ENCODE assay signal across 29 cellular contexts in genomic region chr2:63163231-63163845, GRCh38.
A peak's percentile ranks its signal among the peaks of the same experiment; 100 is the strongest.
DNase-seq lines count a peak whose midpoint lies in the region; ATAC-seq lines count a peak whose summit lies in the region.
"Had no signal": no experiment of that assay in that cellular context is flagged by ENCODE, and none has a peak within 500 bp of the region (broad histone marks: within the 10 kb centered on the region; RNA-seq: fewer than 3 reads in every experiment).

No MANE protein-coding gene starts in this region.

- peak; percentile 1 for DNase-seq in NOMO-1 treated with DMSO at 0.1 percent for 48 hours (lab: John Stamatoyannopoulos, UW; ENCODE audit: unreplicated experiment)
- no peak for DNase-seq in NOMO-1 (lab: John Stamatoyannopoulos, UW; ENCODE audit: unreplicated experiment in 2 of 2)
- peak; percentile 55 for DNase-seq in NCI-H1694 (lab: John Stamatoyannopoulos, UW)
- DNase-seq in cerebellum (ENCODE audit: low spot score) = peak; percentile 17
- no peak for DNase-seq in retina
- DNase-seq: ACHN; activated B cell treated with CpG ODN at 0.5 μM for 24 hours; activated CD8-positive, alpha-beta memory T cell treated with anti-CD3 and anti-CD28 coated beads, Interleukin-2, amount 10 ng/mL, durations not matched to agents 7 days and 5 days; activated gamma-delta T cell treated with Interleukin-2 at 50 U/mL for 16 hours; activated T-cell treated with anti-CD3 and anti-CD28 coated beads, Interleukin-2, amount 50 U/mL, for 48 hours; CD4-positive, alpha-beta memory T cell; cortex of kidney; effector memory CD8-positive, alpha-beta T cell; islet precursor cell; left ventricle myocardium superior; mesendoderm; NCI-H1092 treated with DMSO at 0.1 percent for 48 hours; NCI-H2029 treated with DMSO at 0.1 percent for 48 hours; NCI-H345; NCI-H774; pancreas; PC-3; SK-N-SH; stimulated activated naive CD4-positive, alpha-beta T cell treated with Interleukin-2 at 50 U/mL for 16 hours; testis had no signal

- ATAC-seq in HG02759 (IDR thresholded peaks at IDR 0.05; ENCODE audit: unreplicated experiment) (no peak), HG02678 (IDR thresholded peaks at IDR 0.05; ENCODE audit: unreplicated experiment) (no peak), GM21723 (IDR thresholded peaks at IDR 0.05; ENCODE audit: unreplicated experiment) (no peak)
- ATAC-seq: activated CD8-positive, alpha-beta memory T cell treated with anti-CD3 and anti-CD28 coated beads, Interleukin-2, amount 10 ng/mL, durations not matched to agents 7 days and 5 days; effector memory CD8-positive, alpha-beta T cell; HCT116; left ventricle myocardium superior; pancreas; PC-3 had no signal

Comparison
In these comparisons a context has a peak if more than half of its experiments do, and no peak if none do; other contexts are left out.
1. DNase-seq: peak in NOMO-1 treated with DMSO at 0.1 percent for 48 hours (single experiment), NCI-H1694 (single experiment) and cerebellum (single experiment); none in NOMO-1 (0 of 2) and retina (single experiment).